ENCODE assay signal across 9 cellular contexts in genomic region chr3:69288161-69288895, GRCh38.
DNase-seq lines count a peak whose midpoint lies in the region; ATAC-seq, FAIRE-seq and TF ChIP-seq lines count a peak whose summit lies in the region.
"Had no signal": no experiment of that assay in that cellular context is flagged by ENCODE, and none has a peak within 500 bp of the region (broad histone marks: within the 10 kb centered on the region; RNA-seq: fewer than 3 reads in every experiment).

No MANE protein-coding gene starts in this region.

- peak overlapping the region; percentile 43 for H3K9ac ChIP-seq in HUES6 (ENCODE audit: low read length)
- no peak overlapping the region for H3K9ac ChIP-seq in astrocyte (ENCODE audit: low read length)

- DNase-seq in astrocyte (ENCODE audit: low read depth): no peak
- DNase-seq in stimulated activated CD4-positive, alpha-beta T cell treated with anti-CD3 and anti-CD28 coated beads, Interleukin-2, amount 100 ng/mL, for 48 hours: peak; percentile 38 to 42
- DNase-seq in hepatic stellate cell (ENCODE audit: low spot score): no peak
- DNase-seq: body of pancreas had no signal

- H3K27ac Mint-ChIP-seq in astrocyte (ENCODE audit: unreplicated experiment): peak overlapping the region; percentile 53

- H4K20me1 ChIP-seq in astrocyte (ENCODE audit: insufficient read depth, low read length): no peaks in the 10 kb centered on the region

- no peaks in the 10 kb centered on the region for H3K9me3 ChIP-seq in HUES6 (ENCODE audit: control insufficient read depth, insufficient read depth, low read depth, low read length)
- H3K9me3 ChIP-seq in astrocyte (ENCODE audit: insufficient read depth, low read depth, low read length): no peaks in the 10 kb centered on the region
- H3K9me3 ChIP-seq: body of pancreas had no signal

- H3K27ac ChIP-seq in HUES6 (ENCODE audit: low read depth, low read length) (no peak overlapping the region), astrocyte (ENCODE audit: low read depth, low read length) (no peak overlapping the region)
- H3K27ac ChIP-seq: body of pancreas, HL-60 had no signal

- H3K27me3 ChIP-seq in HUES6 (ENCODE audit: control insufficient read depth, insufficient read depth, low read length) (peaks cover 20% of the 10 kb centered on the region), astrocyte (ENCODE audit: insufficient read depth, low read length) (no peaks in the 10 kb centered on the region)
- H3K27me3 ChIP-seq: body of pancreas had no signal

- no peaks in the 10 kb centered on the region for H3K9me3 Mint-ChIP-seq in astrocyte (ENCODE audit: unreplicated experiment)

- H2AFZ ChIP-seq in astrocyte (ENCODE audit: low read depth, low read length): peak overlapping the region; percentile 28

- H3K36me3 ChIP-seq in HUES6 (ENCODE audit: control insufficient read depth, insufficient read depth, low read length) (no peaks in the 10 kb centered on the region), astrocyte (ENCODE audit: insufficient read depth, low read length) (no peaks in the 10 kb centered on the region)

- no peaks in the 10 kb centered on the region for H3K36me3 Mint-ChIP-seq in astrocyte (ENCODE audit: low read depth, unreplicated experiment)

- H3K4me3 Mint-ChIP-seq in astrocyte (ENCODE audit: unreplicated experiment): peak overlapping the region; percentile 62

- peak; percentile 93 for ATAC-seq in GM19395 (IDR thresholded peaks at IDR 0.05; ENCODE audit: unreplicated experiment)
- ATAC-seq in GM18517 (IDR thresholded peaks at IDR 0.05; ENCODE audit: unreplicated experiment): no peak
- no peak for ATAC-seq in GM21381 (IDR thresholded peaks at IDR 0.05; ENCODE audit: unreplicated experiment)
- ATAC-seq: body of pancreas had no signal

- peak overlapping the region; percentile 74 for H3K4me2 ChIP-seq in astrocyte (ENCODE audit: low read length)

- TF ChIP-seq CTCF in astrocyte (IDR thresholded peaks at IDR 0.05; ENCODE audit: insufficient read depth, low read depth, low read length): no peak

- peaks cover 46% of the 10 kb centered on the region for H3K4me1 ChIP-seq in HUES6 (ENCODE audit: control insufficient read depth, insufficient read depth, low read length)
- peaks cover 11% of the 10 kb centered on the region for H3K4me1 ChIP-seq in astrocyte (ENCODE audit: insufficient read depth, low read length)
- H3K4me1 ChIP-seq: body of pancreas had no signal

- H3K4me3 ChIP-seq in HUES6 (ENCODE audit: low read depth, low read length): peak overlapping the region; percentile 40
- no peak overlapping the region for H3K4me3 ChIP-seq in astrocyte (ENCODE audit: insufficient read depth, low read depth, low read length)
- H3K4me3 ChIP-seq: body of pancreas had no signal

- H3K79me2 ChIP-seq in astrocyte (ENCODE audit: insufficient read depth, low read length): no peaks in the 10 kb centered on the region

- H3K27me3 Mint-ChIP-seq in astrocyte (ENCODE audit: low read depth, unreplicated experiment): no peaks in the 10 kb centered on the region

- peaks cover 32% of the 10 kb centered on the region for H3K4me1 Mint-ChIP-seq in astrocyte (ENCODE audit: low read depth, unreplicated experiment)

- no peak for FAIRE-seq in astrocyte (lab: Jason Lieb, UNC)

Comparison
In these comparisons a context has a peak if more than half of its experiments do, and no peak if none do; other contexts are left out.
1. DNase-seq: peak in stimulated activated CD4-positive, alpha-beta T cell treated with anti-CD3 and anti-CD28 coated beads, Interleukin-2, amount 100 ng/mL, for 48 hours (2 of 2); none in astrocyte (single experiment) and hepatic stellate cell (single experiment).